In genomic region chr1:76050073-76050472, GRCh38 we compare ENCODE assay signal across 1 cellular context. TPM values are rescaled to one million over a fixed set of nuclear protein-coding genes. Genes with fewer than 3 reads are reported as not detected.
"Had no signal": no experiment of that assay in that cellular context is flagged by ENCODE, and none has a peak within 500 bp of the region (broad histone marks: within the 10 kb centered on the region; RNA-seq: fewer than 3 reads in every experiment).

No MANE protein-coding gene starts in this region.

RNA-seq across cellular contexts. Expression of gene ST6GALNAC3, which starts 24.5 kb away (rescaled TPM):
- total RNA-seq: activated CD4-positive, alpha-beta memory T cell treated with anti-CD3 and anti-CD28 coated beads, Interleukin-2, amount 10 ng/mL, durations not matched to agents 7 days and 5 days had no signal
